1 cellular context compared by ENCODE assay signal in the genomic region with DNA sequence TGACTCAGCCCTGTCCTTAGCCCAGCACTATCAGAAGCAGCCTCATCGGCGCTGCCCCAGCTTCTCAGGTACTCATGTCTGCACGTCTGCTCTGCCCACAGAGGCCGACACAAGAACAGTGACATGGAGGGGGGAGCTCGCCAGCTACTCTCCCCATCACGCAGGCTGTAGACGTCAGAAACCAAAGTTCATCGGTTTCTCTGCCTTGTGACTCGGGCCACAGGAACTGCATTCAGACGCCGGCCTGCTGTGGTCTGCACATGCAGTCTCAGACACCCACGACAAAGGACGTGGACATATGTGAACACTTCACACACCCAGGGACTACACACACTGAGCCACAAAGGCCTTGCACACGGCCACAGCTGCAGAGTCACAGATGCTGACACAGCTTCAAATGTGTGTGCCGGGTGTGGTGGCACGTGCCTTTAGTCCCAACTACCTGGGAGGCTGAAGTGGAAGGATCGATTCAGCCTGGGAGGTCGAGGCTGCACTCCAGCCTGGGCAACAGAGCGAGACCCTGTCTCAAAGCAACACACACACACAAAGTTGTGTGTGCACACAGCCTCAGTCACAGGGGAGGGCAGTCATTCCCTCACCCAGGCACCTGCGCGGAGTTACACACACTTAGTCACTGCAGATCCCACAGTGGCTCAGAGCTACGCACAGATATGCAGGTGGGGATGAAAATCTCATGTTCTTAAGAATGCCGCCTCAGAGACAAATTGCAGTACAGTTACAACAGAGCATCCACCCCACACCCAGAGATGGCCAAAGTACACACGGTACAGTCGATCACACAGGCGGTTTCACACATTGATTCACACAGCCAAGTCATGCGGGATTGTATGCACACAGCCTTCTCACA.
TF ChIP-seq lines count a peak whose summit lies in the region.

No MANE protein-coding gene starts in this region.

TF ChIP-seq in GM12878, 131 proteins besides CTCF, POLR2A, EP300 and RAD21 (continued from another document):
- TF ChIP-seq, protein P1, sequence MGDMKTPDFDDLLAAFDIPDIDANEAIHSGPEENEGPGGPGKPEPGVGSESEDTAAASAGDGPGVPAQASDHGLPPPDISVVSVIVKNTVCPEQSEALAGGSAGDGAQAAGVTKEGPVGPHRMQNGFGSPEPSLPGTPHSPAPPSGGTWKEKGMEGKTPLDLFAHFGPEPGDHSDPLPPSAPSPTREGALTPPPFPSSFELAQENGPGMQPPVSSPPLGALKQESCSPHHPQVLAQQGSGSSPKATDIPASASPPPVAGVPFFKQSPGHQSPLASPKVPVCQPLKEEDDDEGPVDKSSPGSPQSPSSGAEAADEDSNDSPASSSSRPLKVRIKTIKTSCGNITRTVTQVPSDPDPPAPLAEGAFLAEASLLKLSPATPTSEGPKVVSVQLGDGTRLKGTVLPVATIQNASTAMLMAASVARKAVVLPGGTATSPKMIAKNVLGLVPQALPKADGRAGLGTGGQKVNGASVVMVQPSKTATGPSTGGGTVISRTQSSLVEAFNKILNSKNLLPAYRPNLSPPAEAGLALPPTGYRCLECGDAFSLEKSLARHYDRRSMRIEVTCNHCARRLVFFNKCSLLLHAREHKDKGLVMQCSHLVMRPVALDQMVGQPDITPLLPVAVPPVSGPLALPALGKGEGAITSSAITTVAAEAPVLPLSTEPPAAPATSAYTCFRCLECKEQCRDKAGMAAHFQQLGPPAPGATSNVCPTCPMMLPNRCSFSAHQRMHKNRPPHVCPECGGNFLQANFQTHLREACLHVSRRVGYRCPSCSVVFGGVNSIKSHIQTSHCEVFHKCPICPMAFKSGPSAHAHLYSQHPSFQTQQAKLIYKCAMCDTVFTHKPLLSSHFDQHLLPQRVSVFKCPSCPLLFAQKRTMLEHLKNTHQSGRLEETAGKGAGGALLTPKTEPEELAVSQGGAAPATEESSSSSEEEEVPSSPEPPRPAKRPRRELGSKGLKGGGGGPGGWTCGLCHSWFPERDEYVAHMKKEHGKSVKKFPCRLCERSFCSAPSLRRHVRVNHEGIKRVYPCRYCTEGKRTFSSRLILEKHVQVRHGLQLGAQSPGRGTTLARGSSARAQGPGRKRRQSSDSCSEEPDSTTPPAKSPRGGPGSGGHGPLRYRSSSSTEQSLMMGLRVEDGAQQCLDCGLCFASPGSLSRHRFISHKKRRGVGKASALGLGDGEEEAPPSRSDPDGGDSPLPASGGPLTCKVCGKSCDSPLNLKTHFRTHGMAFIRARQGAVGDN (IDR thresholded peaks at IDR 0.05) = peak; percentile 99
- TF ChIP-seq CHD2 (IDR thresholded peaks at IDR 0.05; ENCODE audit: borderline replicate concordance, low read depth, low read length) (peak; percentile 89), PBX3 (IDR thresholded peaks at IDR 0.05; ENCODE audit: insufficient replicate concordance, low read depth, low read length) (peak; percentile 29), KAT2A (conservative IDR thresholded peaks at IDR 0.05; ENCODE audit: control insufficient read depth, low read depth, low read length) (no peak), RAD51 (IDR thresholded peaks at IDR 0.05) (0 out of 2 replicates have a peak, but pooled peaks have one; percentile 71), ZBED1 (IDR thresholded peaks at IDR 0.05; ENCODE audit: borderline replicate concordance) (peak; percentile 74; the same call in 1 of the 2 replicates), IRF4 (IDR thresholded peaks at IDR 0.05; ENCODE audit: low read depth, low read length) (no peak; the same call in 1 of the 2 replicates), HDAC2 (IDR thresholded peaks at IDR 0.05) (0 out of 2 replicates have a peak, but pooled peaks have one; percentile 21), YY1 (IDR thresholded peaks at IDR 0.05; ENCODE audit: low read depth, low read length) (peak; percentile 20; the same call in 1 of the 2 replicates), TAF1 (IDR thresholded peaks at IDR 0.05; ENCODE audit: borderline replicate concordance, low read depth, low read length) (peak; percentile 59; the same call in 1 of the 2 replicates), ATF7 (IDR thresholded peaks at IDR 0.05; ENCODE audit: low read depth) (peak; percentile 92), GATAD2B (conservative IDR thresholded peaks at IDR 0.05; ENCODE audit: low read depth) (peak; percentile 0), ZSCAN29 (IDR thresholded peaks at IDR 0.05) (no peak), POU2F2 (IDR thresholded peaks at IDR 0.05; ENCODE audit: borderline replicate concordance, low read depth, low read length) (peak; percentile 68; the same call in 1 of the 3 replicates), BRCA1 (IDR thresholded peaks at IDR 0.05; ENCODE audit: low read depth, low read length) (0 out of 2 replicates have a peak, but pooled peaks have one; percentile 10), FOS (IDR thresholded peaks at IDR 0.05; ENCODE audit: borderline replicate concordance, extremely low read depth, insufficient read length) (no peak), PML (IDR thresholded peaks at IDR 0.05; ENCODE audit: low read length) (no peak), CHD1 (IDR thresholded peaks at IDR 0.05; ENCODE audit: low read depth, low read length) (0 out of 2 replicates have a peak, but pooled peaks have one; percentile 67), SP1 (IDR thresholded peaks at IDR 0.05; ENCODE audit: low read depth, low read length) (peak; percentile 32), MEF2A (IDR thresholded peaks at IDR 0.05; ENCODE audit: insufficient read depth, low read depth, low read length) (no peak), SMARCA5 (IDR thresholded peaks at IDR 0.05) (peak; percentile 94), BHLHE40 (IDR thresholded peaks at IDR 0.05; ENCODE audit: borderline replicate concordance in 1 of 2, low read depth in 2 of 2, low read length in 1 of 2) (peak; percentile 95 to 98), JUNB (IDR thresholded peaks at IDR 0.05) (no peak; the same call in 1 of the 2 replicates), MEF2B (IDR thresholded peaks at IDR 0.05; ENCODE audit: partially characterized antibody, poor library complexity, severe bottlenecking) (peak; percentile 64)
- TF ChIP-seq, protein P2, sequence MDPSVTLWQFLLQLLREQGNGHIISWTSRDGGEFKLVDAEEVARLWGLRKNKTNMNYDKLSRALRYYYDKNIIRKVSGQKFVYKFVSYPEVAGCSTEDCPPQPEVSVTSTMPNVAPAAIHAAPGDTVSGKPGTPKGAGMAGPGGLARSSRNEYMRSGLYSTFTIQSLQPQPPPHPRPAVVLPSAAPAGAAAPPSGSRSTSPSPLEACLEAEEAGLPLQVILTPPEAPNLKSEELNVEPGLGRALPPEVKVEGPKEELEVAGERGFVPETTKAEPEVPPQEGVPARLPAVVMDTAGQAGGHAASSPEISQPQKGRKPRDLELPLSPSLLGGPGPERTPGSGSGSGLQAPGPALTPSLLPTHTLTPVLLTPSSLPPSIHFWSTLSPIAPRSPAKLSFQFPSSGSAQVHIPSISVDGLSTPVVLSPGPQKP (IDR thresholded peaks at IDR 0.05; ENCODE audit: low read depth, low read length) = peak; percentile 59; the same call in 1 of the 2 replicates
TF ChIP-seq in GM12878: peak in this region for 56.
